In the genomic region with DNA sequence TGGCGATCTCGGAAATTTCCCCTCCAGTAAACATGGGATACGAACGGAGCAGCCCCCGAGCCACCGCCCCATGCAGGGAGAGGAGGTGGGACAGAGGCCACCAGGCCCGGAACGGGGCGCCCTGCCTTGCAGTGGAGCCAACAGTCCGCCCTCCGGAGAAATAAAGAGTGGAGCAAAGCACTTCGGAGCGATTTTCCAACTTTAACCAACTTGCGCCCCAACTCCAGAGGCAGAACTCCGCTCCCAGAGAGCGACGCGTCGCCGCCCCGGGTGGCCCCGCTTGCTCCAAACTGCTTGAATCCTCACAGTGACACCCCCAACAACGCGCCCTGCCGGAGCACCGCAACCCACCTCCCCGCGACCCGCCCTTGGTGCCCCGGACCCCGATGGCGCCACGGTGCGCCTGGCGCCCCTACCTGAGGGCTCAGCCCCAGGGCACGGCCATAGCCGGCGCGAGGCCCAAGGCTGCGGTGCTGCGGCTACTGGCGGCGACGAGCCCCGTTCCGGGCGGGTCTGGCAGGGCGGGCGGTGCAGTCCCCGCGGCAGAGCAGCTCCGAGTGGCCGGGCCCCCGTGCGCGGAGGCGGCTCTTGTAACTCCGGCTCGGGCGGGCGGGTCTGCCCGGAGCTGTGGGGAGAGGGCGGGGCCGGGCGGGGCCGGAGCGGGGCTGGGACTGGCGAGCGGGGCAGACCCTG, we compare ENCODE assay signal across 8 cellular contexts. TPM values are rescaled to one million over a fixed set of nuclear protein-coding genes. Genes with fewer than 3 reads are reported as not detected.
DNase-seq lines count a peak whose midpoint lies in the region; ATAC-seq and TF ChIP-seq lines count a peak whose summit lies in the region.

A gene with protein sequence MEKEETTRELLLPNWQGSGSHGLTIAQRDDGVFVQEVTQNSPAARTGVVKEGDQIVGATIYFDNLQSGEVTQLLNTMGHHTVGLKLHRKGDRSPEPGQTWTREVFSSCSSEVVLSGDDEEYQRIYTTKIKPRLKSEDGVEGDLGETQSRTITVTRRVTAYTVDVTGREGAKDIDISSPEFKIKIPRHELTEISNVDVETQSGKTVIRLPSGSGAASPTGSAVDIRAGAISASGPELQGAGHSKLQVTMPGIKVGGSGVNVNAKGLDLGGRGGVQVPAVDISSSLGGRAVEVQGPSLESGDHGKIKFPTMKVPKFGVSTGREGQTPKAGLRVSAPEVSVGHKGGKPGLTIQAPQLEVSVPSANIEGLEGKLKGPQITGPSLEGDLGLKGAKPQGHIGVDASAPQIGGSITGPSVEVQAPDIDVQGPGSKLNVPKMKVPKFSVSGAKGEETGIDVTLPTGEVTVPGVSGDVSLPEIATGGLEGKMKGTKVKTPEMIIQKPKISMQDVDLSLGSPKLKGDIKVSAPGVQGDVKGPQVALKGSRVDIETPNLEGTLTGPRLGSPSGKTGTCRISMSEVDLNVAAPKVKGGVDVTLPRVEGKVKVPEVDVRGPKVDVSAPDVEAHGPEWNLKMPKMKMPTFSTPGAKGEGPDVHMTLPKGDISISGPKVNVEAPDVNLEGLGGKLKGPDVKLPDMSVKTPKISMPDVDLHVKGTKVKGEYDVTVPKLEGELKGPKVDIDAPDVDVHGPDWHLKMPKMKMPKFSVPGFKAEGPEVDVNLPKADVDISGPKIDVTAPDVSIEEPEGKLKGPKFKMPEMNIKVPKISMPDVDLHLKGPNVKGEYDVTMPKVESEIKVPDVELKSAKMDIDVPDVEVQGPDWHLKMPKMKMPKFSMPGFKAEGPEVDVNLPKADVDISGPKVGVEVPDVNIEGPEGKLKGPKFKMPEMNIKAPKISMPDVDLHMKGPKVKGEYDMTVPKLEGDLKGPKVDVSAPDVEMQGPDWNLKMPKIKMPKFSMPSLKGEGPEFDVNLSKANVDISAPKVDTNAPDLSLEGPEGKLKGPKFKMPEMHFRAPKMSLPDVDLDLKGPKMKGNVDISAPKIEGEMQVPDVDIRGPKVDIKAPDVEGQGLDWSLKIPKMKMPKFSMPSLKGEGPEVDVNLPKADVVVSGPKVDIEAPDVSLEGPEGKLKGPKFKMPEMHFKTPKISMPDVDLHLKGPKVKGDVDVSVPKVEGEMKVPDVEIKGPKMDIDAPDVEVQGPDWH (N-terminal part only) (minus strand): TSS at position 563 of the 693 bp plus-strand sequence. CDS start 10,708 bp downstream, outside the sequence.

- DNase-seq in Caco-2 (peak; percentile 86 to 90), brain microvascular endothelial cell (no peak), gastrocnemius medialis (peak; percentile 88)

- peak; percentile 33 for ATAC-seq in HG03432 (IDR thresholded peaks at IDR 0.05; ENCODE audit: unreplicated experiment)
- peak; percentile 28 to 37 for ATAC-seq in gastrocnemius medialis
- no peak for ATAC-seq in GM21447 (IDR thresholded peaks at IDR 0.05; ENCODE audit: unreplicated experiment)
- no peak for ATAC-seq in GM21423 (IDR thresholded peaks at IDR 0.05; ENCODE audit: unreplicated experiment)

- H3K4me3 ChIP-seq in Caco-2 (ENCODE audit: low read depth, low read length) (peak within 1 kb of the TSS; percentile 87), brain microvascular endothelial cell (ENCODE audit: low read depth, low read length) (peak within 1 kb of the TSS; percentile 90), iPS-11a (ENCODE audit: low read depth, low read length) (peak within 1 kb of the TSS; percentile 71), gastrocnemius medialis (peak within 1 kb of the TSS; percentile 76 to 95 (median 90))

- H3K9me3 ChIP-seq in Caco-2 (no peaks in the 10 kb centered on the region), gastrocnemius medialis (no peaks in the 10 kb centered on the region)

- peak within 1 kb of the TSS; percentile 97 for H3K27ac Mint-ChIP-seq in Caco-2 (ENCODE audit: unreplicated experiment)

- POLR2A ChIA-PET in Caco-2 (lab: Charles Lee), result interaction anchor here (0.5 to 1.1 kb wide), 16 partner anchors 9 to 327 kb away, joined by 3 to 23 read pairs (median 4); partner anchors contain the start of genes B3GAT3, CSKMT, EEF1G and MTA2

- H3K27me3 ChIP-seq in Caco-2 (replicated peaks; ENCODE audit: control insufficient read depth, insufficient read depth, low read length) (no peaks in the 10 kb centered on the region), brain microvascular endothelial cell (replicated peaks) (no peaks in the 10 kb centered on the region), gastrocnemius medialis (no peaks in the 10 kb centered on the region)

- H3K4me1 ChIP-seq in Caco-2 (peaks cover 68% of the 10 kb centered on the region), gastrocnemius medialis (peaks cover 61 to 63% of the 10 kb centered on the region in 2 donors)

- CTCF ChIA-PET in Caco-2 (lab: Charles Lee), result interaction anchor here (0.7 to 1.3 kb wide), 6 partner anchors 14 to 1388 kb away, joined by 3 to 15 read pairs (median 4); partner anchors contain the start of gene MTA2

- TF ChIP-seq POLR2A in gastrocnemius medialis (IDR thresholded peaks at IDR 0.05), result peak; percentile 86 to 93

- H3K9me3 Mint-ChIP-seq in Caco-2 (ENCODE audit: unreplicated experiment), result no peaks in the 10 kb centered on the region

- intact Hi-C loops in Caco-2 (cut with micrococcal nuclease; ENCODE audit: unreplicated experiment), result no loop called here
- intact Hi-C loops in T-helper 2 cell treated with Interferon-gamma antibody and Interleukin-4, amounts not matched to agents 100 ng/mL and 5 ng/mL, for 36 hours (cut with micrococcal nuclease), result loop anchor here (1.0 kb wide), 1 partner anchor 27 kb away; the partner anchor contains the start of gene EEF1G
- intact Hi-C loops in gastrocnemius medialis (cut with DNase I; ENCODE audit: low total_unique reads), result loop anchor here (1.0 to 5.0 kb wide), 2 partner anchors 14 to 296 kb away; no protein-coding TSS in a partner anchor

- H3K36me3 ChIP-seq in Caco-2 (ENCODE audit: control insufficient read depth, insufficient read depth, low read length) (peaks cover 2% of the 10 kb centered on the region; the same call in 1 of the 2 replicates), brain microvascular endothelial cell (replicated peaks) (no peaks in the 10 kb centered on the region), gastrocnemius medialis (no peaks in the 10 kb centered on the region)

- in situ Hi-C loops in brain microvascular endothelial cell (cut with HindIII; ENCODE audit: low pct_ligation_motif_present, low sequenced_read_pairs) (no loop called here), gastrocnemius medialis (cut with MboI; ENCODE audit: low sequenced_read_pairs in 4 of 4) (loop anchor here in 1 of 4 donors (25.0 kb wide), 1 partner anchor 134 kb away; the partner anchor contains the start of gene SCGB1A1)

- H3K36me3 Mint-ChIP-seq in Caco-2 (ENCODE audit: insufficient read depth, unreplicated experiment), result peaks cover 67% of the 10 kb centered on the region

- TF ChIP-seq CTCF in Caco-2 (IDR thresholded peaks at IDR 0.05; ENCODE audit: insufficient read depth in 1 of 2, low read depth in 1 of 2, low read length in 1 of 2, severe bottlenecking in 1 of 2, unreplicated experiment in 1 of 2) (no peak), brain microvascular endothelial cell (IDR thresholded peaks at IDR 0.05; ENCODE audit: low read depth, low read length, missing control alignments) (no peak), gastrocnemius medialis (IDR thresholded peaks at IDR 0.05 in 4 of 5, conservative IDR thresholded peaks at IDR 0.05 in 1 of 5) (no peak)

- H3K27me3 Mint-ChIP-seq in Caco-2 (ENCODE audit: insufficient read depth, unreplicated experiment), result no peaks in the 10 kb centered on the region

- H3K4me3 Mint-ChIP-seq in Caco-2 (ENCODE audit: unreplicated experiment), result peak within 1 kb of the TSS; percentile 100

- BruUV-seq in Caco-2 (replicated peaks; lab: Mats Ljungman, UMichigan), result TSS peak; percentile 53

- H3K27ac ChIP-seq in brain microvascular endothelial cell (peak within 1 kb of the TSS; percentile 63), gastrocnemius medialis (peak within 1 kb of the TSS; percentile 97 to 100 (median 100))

- peaks cover 46% of the 10 kb centered on the region for H3K4me1 Mint-ChIP-seq in Caco-2 (ENCODE audit: low read depth, unreplicated experiment)

RNA-seq across cellular contexts. Expression of the gene that starts here (rescaled TPM):
- total RNA-seq in Caco-2 (2022), result 312 and 324 TPM in 2 replicates
- total RNA-seq in T-helper 2 cell treated with Interferon-gamma antibody and Interleukin-4, amounts not matched to agents 100 ng/mL and 5 ng/mL, for 36 hours, result 288 and 291 TPM in 2 replicates
- total RNA-seq in gastrocnemius medialis, result 1,000 to 10,000 TPM in 1 of 4 donors, 100 to 1,000 TPM in 3; 374 to 1,261 (median 571) TPM

Comparison
In these comparisons a context has a peak if more than half of its experiments do, and no peak if none do; other contexts are left out.
1. ATAC-seq: peak in HG03432 (single experiment) and gastrocnemius medialis (2 of 2); none in GM21447 (single experiment) and GM21423 (single experiment).
2. Peak in every context shown above with its lines, with median percentiles within 50 percentile points of each other: H3K4me3 ChIP-seq.